ENCODE assay signal across 10 cellular contexts in genomic region chr2:28755411-28755810, GRCh38. TPM values are rescaled to one million over a fixed set of nuclear protein-coding genes. Genes with fewer than 3 reads are reported as not detected.
DNase-seq lines count a peak whose midpoint lies in the region; ATAC-seq and TF ChIP-seq lines count a peak whose summit lies in the region.
"Had no signal": no experiment of that assay in that cellular context is flagged by ENCODE, and none has a peak within 500 bp of the region (broad histone marks: within the 10 kb centered on the region; RNA-seq: fewer than 3 reads in every experiment).

No MANE protein-coding gene starts in this region.

- H3K4me3 ChIP-seq in SJSA1 (no peak overlapping the region), esophagus muscularis mucosa (peak overlapping the region; percentile 72 to 96 (median 95)), retinal pigment epithelial cell (ENCODE audit: low read length) (peak overlapping the region; percentile 26)

- TF ChIP-seq EP300 in esophagus muscularis mucosa (IDR thresholded peaks at IDR 0.05), result no peak

- H3K36me3 ChIP-seq in SJSA1, result peaks cover 33% of the 10 kb centered on the region
- H3K36me3 ChIP-seq in esophagus muscularis mucosa, result peaks cover 0 to 15% (median 6%) of the 10 kb centered on the region in 4 donors

- intact Hi-C loops in esophagus muscularis mucosa (cut with DNase I), result no loop called here

- H3K27me3 ChIP-seq in SJSA1 (replicated peaks) (no peaks in the 10 kb centered on the region), esophagus muscularis mucosa (no peaks in the 10 kb centered on the region)

- WGBS in esophagus muscularis mucosa, result 42% methylated on average over 3 of the region's 3 CpGs

- H3K27ac ChIP-seq in SJSA1 (peak overlapping the region; percentile 21), esophagus muscularis mucosa (replicated peaks in 1 of 4) (peak overlapping the region; percentile 94 to 100 (median 100))
- H3K27ac ChIP-seq: HL-60 had no signal

- no peak for TF ChIP-seq CTCF in esophagus muscularis mucosa (IDR thresholded peaks at IDR 0.05)
- TF ChIP-seq CTCF in retinal pigment epithelial cell (conservative IDR thresholded peaks at IDR 0.05; ENCODE audit: low read depth, low read length), result no peak
- no peak for TF ChIP-seq CTCF in GM13976 (IDR thresholded peaks at IDR 0.05; ENCODE audit: borderline replicate concordance, control extremely low read depth, extremely low read depth, insufficient read depth, missing control alignments)

- TF ChIP-seq POLR2A in esophagus muscularis mucosa (IDR thresholded peaks at IDR 0.05; ENCODE audit: low read depth), result no peak

- ATAC-seq in HG02798 (IDR thresholded peaks at IDR 0.05; ENCODE audit: poor library complexity, unreplicated experiment) (no peak), HG02973 (IDR thresholded peaks at IDR 0.05; ENCODE audit: unreplicated experiment) (no peak)

- no peaks in the 10 kb centered on the region for H3K9me3 ChIP-seq in SJSA1 (replicated peaks)
- H3K9me3 ChIP-seq in esophagus muscularis mucosa, result no peaks in the 10 kb centered on the region

- in situ Hi-C loops in GM13976 (cut with MboI; ENCODE audit: low sequenced_read_pairs, unreplicated experiment), result loop anchor here (10.0 kb wide), 1 partner anchor 161 kb away; no protein-coding TSS in a partner anchor

- DNase-seq in EH (ENCODE audit: low read depth), result peak; percentile 33
- DNase-seq in SJSA1 (ENCODE audit: low read depth in 1 of 2, low spot score in 2 of 2), result peak in 1 of 2 experiments; percentile 79
- DNase-seq in esophagus muscularis mucosa (ENCODE audit: extremely low spot score), result no peak
- peak; percentile 43 for DNase-seq in retinal pigment epithelial cell (ENCODE audit: low read depth)
- no peak for DNase-seq in hippocampal formation (lab: John Stamatoyannopoulos, UW)
- DNase-seq in GM13976 (ENCODE audit: low spot score), result no peak
- DNase-seq: NCI-H82 had no signal

- H3K4me1 ChIP-seq in SJSA1 (replicated peaks) (peaks cover 43% of the 10 kb centered on the region), esophagus muscularis mucosa (peaks cover 64 to 72% (median 66%) of the 10 kb centered on the region in 4 donors)

RNA-seq across cellular contexts. Expression of gene PPP1CB, which starts 3.8 kb away (rescaled TPM):
- total RNA-seq in SJSA1 (2014; rRNA removed; shearing (Covaris generic)), result 206 and 247 TPM in 2 replicates
- total RNA-seq in esophagus muscularis mucosa, result 1,000 to 10,000 TPM in 1 of 4 donors, 100 to 1,000 TPM in 3; 658 to 1,191 (median 759) TPM

RNA-seq across cellular contexts. Expression of gene SPDYA, which starts 55.2 kb away (rescaled TPM):
- 0.24 and 0.28 TPM in 2 replicates for total RNA-seq in SJSA1 (2014; rRNA removed; shearing (Covaris generic))
- 1 to 10 TPM in 2 of 4 donors, under 1 TPM in 2; 0.33 to 3.0 (median 0.91) TPM for total RNA-seq in esophagus muscularis mucosa

Comparison
In these comparisons a context has a peak if more than half of its experiments do, and no peak if none do; other contexts are left out.
1. DNase-seq: peak in EH (single experiment) and retinal pigment epithelial cell (single experiment); none in esophagus muscularis mucosa (single experiment), hippocampal formation (0 of 2) and GM13976 (single experiment).